Comparison of ENCODE assay signal across 36 cellular contexts in genomic region chr3:156646958-156647357, GRCh38.
"Had no signal": no experiment of that assay in that cellular context is flagged by ENCODE, and none has a peak within 500 bp of the region (broad histone marks: within the 10 kb centered on the region; RNA-seq: fewer than 3 reads in every experiment).

No MANE protein-coding gene starts in this region.

- H3K27ac ChIP-seq: KMS-11 had no signal

- H3K4me3 ChIP-seq: MG63 had no signal

- H3K4me2 ChIP-seq: KMS-11 had no signal

- H3K36me3 ChIP-seq: MG63 had no signal

- DNase-seq: Karpas-422, Kasumi-1, MG63, MM.1S, MV-4-11, NCI-H1048, NCI-H1092, NCI-H1092 treated with DMSO at 0.1 percent for 48 hours, NCI-H1105, NCI-H1105 treated with DMSO at 0.1 percent for 48 hours, NCI-H1417, NCI-H1417 treated with DMSO at 0.1 percent for 48 hours, NCI-H1436, NCI-H1436 treated with DMSO at 0.1 percent for 48 hours, NCI-H146, NCI-H1694, NCI-H1694 treated with DMSO at 0.1 percent for 48 hours, NCI-H187, NCI-H187 treated with DMSO at 0.1 percent for 48 hours, NCI-H1930, NCI-H2029, NCI-H2029 treated with DMSO at 0.1 percent for 48 hours, NCI-H2081, NCI-H2081 treated with DMSO at 0.1 percent for 48 hours, NCI-H2107, NCI-H2171, NCI-H2171 treated with DMSO at 0.1 percent for 48 hours, NCI-H2227 treated with DMSO at 0.1 percent for 48 hours, NCI-H226, NCI-H345, NCI-H446, NCI-H446 treated with DMSO at 0.1 percent for 48 hours, NCI-H510A, NCI-H510A treated with DMSO at 0.1 percent for 48 hours, NCI-H524 had no signal

- H3K9ac ChIP-seq: KMS-11 had no signal
